In genomic region chr7:127382301-127383085, GRCh38 we compare ENCODE assay signal across 23 cellular contexts. TPM values are rescaled to one million over a fixed set of nuclear protein-coding genes. Genes with fewer than 3 reads are reported as not detected.
DNase-seq lines count a peak whose midpoint lies in the region; ATAC-seq lines count a peak whose summit lies in the region.
"Had no signal": no experiment of that assay in that cellular context is flagged by ENCODE, and none has a peak within 500 bp of the region (broad histone marks: within the 10 kb centered on the region; RNA-seq: fewer than 3 reads in every experiment).

No MANE protein-coding gene starts in this region.

- H3K27ac Mint-ChIP-seq in activated CD8-positive, alpha-beta memory T cell treated with anti-CD3 and anti-CD28 coated beads, Interleukin-2, amount 10 ng/mL, durations not matched to agents 7 days and 5 days: peak overlapping the region; percentile 2
- no peak overlapping the region for H3K27ac Mint-ChIP-seq in activated T-helper 1 cell treated with anti-CD3 and anti-CD28 coated beads, Interleukin-12 subunit alpha, Interleukin-12 subunit beta, Interleukin-2, Interleukin-4 antibody, amounts not matched to agents 30 ng/mL and 10 ng/mL and 1 ng/mL, durations not matched to agents 14 hours and 24 hours and 36 hours

- H3K23ac ChIP-seq in trophoblast cell (ENCODE audit: low read length): no peak overlapping the region

- no peaks in the 10 kb centered on the region for H3K27me3 ChIP-seq in trophoblast cell (ENCODE audit: insufficient read depth, low read length)
- H3K27me3 ChIP-seq: BE2C, gastrocnemius medialis, SJSA1 had no signal

- intact Hi-C loops in activated T-helper 1 cell treated with anti-CD3 and anti-CD28 coated beads, Interleukin-12 subunit alpha, Interleukin-12 subunit beta, Interleukin-2, Interleukin-4 antibody, amounts not matched to agents 30 ng/mL and 10 ng/mL and 1 ng/mL, durations not matched to agents 14 hours and 24 hours and 36 hours (cut with micrococcal nuclease): no loop called here

- H3K4me1 Mint-ChIP-seq in activated CD8-positive, alpha-beta memory T cell treated with anti-CD3 and anti-CD28 coated beads, Interleukin-2, amount 10 ng/mL, durations not matched to agents 7 days and 5 days: peaks cover 55% of the 10 kb centered on the region
- H3K4me1 Mint-ChIP-seq in activated T-helper 1 cell treated with anti-CD3 and anti-CD28 coated beads, Interleukin-12 subunit alpha, Interleukin-12 subunit beta, Interleukin-2, Interleukin-4 antibody, amounts not matched to agents 30 ng/mL and 10 ng/mL and 1 ng/mL, durations not matched to agents 14 hours and 24 hours and 36 hours (ENCODE audit: low read depth): peaks cover 70% of the 10 kb centered on the region

- H3K4ac ChIP-seq in trophoblast cell (ENCODE audit: low read depth, low read length): no peak overlapping the region

- H3K18ac ChIP-seq in trophoblast cell (ENCODE audit: low read length): no peak overlapping the region

- no peak overlapping the region for H3K14ac ChIP-seq in trophoblast cell (ENCODE audit: low read length)

- H3K4me3 Mint-ChIP-seq in activated CD8-positive, alpha-beta memory T cell treated with anti-CD3 and anti-CD28 coated beads, Interleukin-2, amount 10 ng/mL, durations not matched to agents 7 days and 5 days: no peak overlapping the region
- H3K4me3 Mint-ChIP-seq in activated T-helper 1 cell treated with anti-CD3 and anti-CD28 coated beads, Interleukin-12 subunit alpha, Interleukin-12 subunit beta, Interleukin-2, Interleukin-4 antibody, amounts not matched to agents 30 ng/mL and 10 ng/mL and 1 ng/mL, durations not matched to agents 14 hours and 24 hours and 36 hours: peak overlapping the region; percentile 10

- H2BK5ac ChIP-seq in trophoblast cell (ENCODE audit: low read depth, low read length, poor library complexity): no peak overlapping the region

- no peak overlapping the region for H2AK5ac ChIP-seq in trophoblast cell (ENCODE audit: low read length)

- H3K9me3 ChIP-seq in trophoblast cell (ENCODE audit: insufficient read depth, low read depth, low read length): no peaks in the 10 kb centered on the region
- H3K9me3 ChIP-seq: BE2C, gastrocnemius medialis, SJSA1 had no signal

- no peaks in the 10 kb centered on the region for H3K9me3 Mint-ChIP-seq in activated CD8-positive, alpha-beta memory T cell treated with anti-CD3 and anti-CD28 coated beads, Interleukin-2, amount 10 ng/mL, durations not matched to agents 7 days and 5 days (ENCODE audit: low read depth)
- no peaks in the 10 kb centered on the region for H3K9me3 Mint-ChIP-seq in activated T-helper 1 cell treated with anti-CD3 and anti-CD28 coated beads, Interleukin-12 subunit alpha, Interleukin-12 subunit beta, Interleukin-2, Interleukin-4 antibody, amounts not matched to agents 30 ng/mL and 10 ng/mL and 1 ng/mL, durations not matched to agents 14 hours and 24 hours and 36 hours
- H3K9me3 Mint-ChIP-seq: naive B cell had no signal

- H2BK12ac ChIP-seq in trophoblast cell (ENCODE audit: low read length): no peak overlapping the region

- H3K9ac ChIP-seq in trophoblast cell (ENCODE audit: low read length): no peak overlapping the region
- H3K9ac ChIP-seq: GM23248 had no signal

- peaks cover 0 to 4% of the 10 kb centered on the region in 2 experiments for H3K36me3 ChIP-seq in trophoblast cell (ENCODE audit: control insufficient read depth in 1 of 2, insufficient read depth in 2 of 2, low read length in 2 of 2)

- no peak overlapping the region for H2BK120ac ChIP-seq in trophoblast cell (ENCODE audit: insufficient read depth, low read length, poor library complexity)

- no peak for ATAC-seq in activated CD8-positive, alpha-beta memory T cell treated with anti-CD3 and anti-CD28 coated beads, Interleukin-2, amount 10 ng/mL, durations not matched to agents 7 days and 5 days
- peak; percentile 46 for ATAC-seq in HG02870 (IDR thresholded peaks at IDR 0.05; ENCODE audit: unreplicated experiment)
- no peak for ATAC-seq in GM19324 (IDR thresholded peaks at IDR 0.05; ENCODE audit: low FRiP score, unreplicated experiment)

- peaks cover 52% of the 10 kb centered on the region for H3K36me3 Mint-ChIP-seq in activated CD8-positive, alpha-beta memory T cell treated with anti-CD3 and anti-CD28 coated beads, Interleukin-2, amount 10 ng/mL, durations not matched to agents 7 days and 5 days
- peaks cover 27% of the 10 kb centered on the region for H3K36me3 Mint-ChIP-seq in activated T-helper 1 cell treated with anti-CD3 and anti-CD28 coated beads, Interleukin-12 subunit alpha, Interleukin-12 subunit beta, Interleukin-2, Interleukin-4 antibody, amounts not matched to agents 30 ng/mL and 10 ng/mL and 1 ng/mL, durations not matched to agents 14 hours and 24 hours and 36 hours (ENCODE audit: low read depth)

- no peak for DNase-seq in activated CD8-positive, alpha-beta memory T cell treated with anti-CD3 and anti-CD28 coated beads, Interleukin-2, amount 10 ng/mL, durations not matched to agents 7 days and 5 days
- DNase-seq in activated CD8-positive, alpha-beta memory T cell treated with anti-CD3 and anti-CD28 coated beads, Interleukin-2, amount 50 U/mL, for 48 hours: no peak
- DNase-seq in activated T-helper 1 cell treated with anti-CD3 and anti-CD28 coated beads, Interleukin-12 subunit alpha, Interleukin-12 subunit beta, Interleukin-2, Interleukin-4 antibody, amounts not matched to agents 30 ng/mL and 10 ng/mL and 1 ng/mL, durations not matched to agents 14 hours and 24 hours and 36 hours (ENCODE audit: low spot score): no peak
- DNase-seq in trophoblast cell (no peak), NCI-H345 treated with DMSO at 0.1 percent for 48 hours (lab: John Stamatoyannopoulos, UW; ENCODE audit: unreplicated experiment) (no peak), SIG-M5 (lab: John Stamatoyannopoulos, UW) (no peak)
- DNase-seq: 8988T; activated CD4-positive, CD25-positive, alpha-beta regulatory T cell; activated effector memory CD4-positive, alpha-beta T cell treated with anti-CD3 and anti-CD28 coated beads, Interleukin-2, amount 50 U/mL, for 16 hours; anterior cingulate cortex; BE2C; central memory CD4-positive, alpha-beta T cell; gastrocnemius medialis; naive B cell; NCI-H1417 treated with DMSO at 0.1 percent for 48 hours; NCI-H774; PC-9; stimulated activated CD4-positive, alpha-beta T cell treated with anti-CD3 and anti-CD28 coated beads, Interleukin-2, amount 100 ng/mL, for 24 hours; T-helper 2 cell had no signal

- H4K12ac ChIP-seq in trophoblast cell (ENCODE audit: low read depth, low read length): no peak overlapping the region

- no peak overlapping the region for H4K8ac ChIP-seq in trophoblast cell (ENCODE audit: low read depth, low read length)

- H3K4me1 ChIP-seq in trophoblast cell (ENCODE audit: control insufficient read depth in 1 of 2, insufficient read depth in 2 of 2, low read length in 2 of 2): peaks cover 0 to 2% of the 10 kb centered on the region in 2 experiments
- H3K4me1 ChIP-seq: BE2C, SJSA1 had no signal

- no peaks in the 10 kb centered on the region for H3K79me1 ChIP-seq in trophoblast cell (ENCODE audit: low read length)

- no peaks in the 10 kb centered on the region for H3K79me2 ChIP-seq in trophoblast cell (ENCODE audit: control insufficient read depth, insufficient read depth, low read length, poor library complexity)

- no peak overlapping the region for H4K91ac ChIP-seq in trophoblast cell (ENCODE audit: low read depth, low read length)

- H2AFZ ChIP-seq in trophoblast cell (ENCODE audit: insufficient read depth, low read length, poor library complexity): no peak overlapping the region
- H2AFZ ChIP-seq: GM23248, PC-9 had no signal

- no peak overlapping the region for H3K4me3 ChIP-seq in trophoblast cell (ENCODE audit: low read depth, low read length)
- H3K4me3 ChIP-seq: gastrocnemius medialis, GM23248, PC-9, SJSA1 had no signal

- no CpG with 5 or more reads among the region's 2 CpGs for WGBS in trophoblast cell (ENCODE audit: extremely low coverage, insufficient coverage, insufficient read length)

- peak overlapping the region; percentile 58 for H3K27ac ChIP-seq in trophoblast cell (ENCODE audit: low read depth, low read length)
- H3K27ac ChIP-seq: gastrocnemius medialis, GM23248, PC-9, SJSA1 had no signal

- no peak overlapping the region for H3K4me2 ChIP-seq in trophoblast cell (ENCODE audit: low read length)
- H3K4me2 ChIP-seq: PC-9 had no signal

- CTCF ChIA-PET in activated CD8-positive, alpha-beta memory T cell treated with anti-CD3 and anti-CD28 coated beads, Interleukin-2, amount 10 ng/mL, durations not matched to agents 7 days and 5 days (lab: Charles Lee): interaction anchor here (0.8 to 2.4 kb wide), 4 partner anchors 10 to 65 kb away, joined by 3 to 7 read pairs (median 5); partner anchors contain the start of gene ZNF800

- no peaks in the 10 kb centered on the region for H3K27me3 Mint-ChIP-seq in activated CD8-positive, alpha-beta memory T cell treated with anti-CD3 and anti-CD28 coated beads, Interleukin-2, amount 10 ng/mL, durations not matched to agents 7 days and 5 days
- H3K27me3 Mint-ChIP-seq in activated T-helper 1 cell treated with anti-CD3 and anti-CD28 coated beads, Interleukin-12 subunit alpha, Interleukin-12 subunit beta, Interleukin-2, Interleukin-4 antibody, amounts not matched to agents 30 ng/mL and 10 ng/mL and 1 ng/mL, durations not matched to agents 14 hours and 24 hours and 36 hours (ENCODE audit: insufficient read depth): no peaks in the 10 kb centered on the region
- H3K27me3 Mint-ChIP-seq: naive B cell had no signal

RNA-seq across cellular contexts. Expression of gene ZNF800, which starts 10.0 kb away (rescaled TPM):
- 10 to 100 TPM; 39.7 to 40.6 TPM for total RNA-seq in activated CD8-positive, alpha-beta memory T cell treated with anti-CD3 and anti-CD28 coated beads, Interleukin-2, amount 10 ng/mL, durations not matched to agents 7 days and 5 days
- total RNA-seq in activated T-helper 1 cell treated with anti-CD3 and anti-CD28 coated beads, Interleukin-12 subunit alpha, Interleukin-12 subunit beta, Interleukin-2, Interleukin-4 antibody, amounts not matched to agents 30 ng/mL and 10 ng/mL and 1 ng/mL, durations not matched to agents 14 hours and 24 hours and 36 hours: 39.1 and 44.2 TPM in 2 replicates
- polyA plus RNA-seq in trophoblast cell (2013): 21.1 and 23.8 TPM in 2 replicates
